In genomic region chr13:24618219-24618955, GRCh38 we compare ENCODE assay signal across 8 cellular contexts.
A peak's percentile ranks its signal among the peaks of the same experiment; 100 is the strongest.
DNase-seq lines count a peak whose midpoint lies in the region; ATAC-seq and TF ChIP-seq lines count a peak whose summit lies in the region.

No MANE protein-coding gene starts in this region.

- DNase-seq in GM19238 (ENCODE audit: insufficient read length, low spot score) = peak; percentile 40
- peak; percentile 75 for DNase-seq in activated CD4-positive, alpha-beta T cell treated with anti-CD3 and anti-CD28 coated beads for 48 hours
- DNase-seq in iris pigment epithelial cell (ENCODE audit: low read depth) = peak; percentile 9
- DNase-seq in transverse colon = peak; percentile 41
- DNase-seq in NCI-H146 (lab: John Stamatoyannopoulos, UW) = no peak
- DNase-seq in testis = no peak
- no peak for DNase-seq in NCI-H1417 (lab: John Stamatoyannopoulos, UW)

- no peak for TF ChIP-seq CTCF in transverse colon (IDR thresholded peaks at IDR 0.05)
- no peak for TF ChIP-seq CTCF in testis (IDR thresholded peaks at IDR 0.05)

- no peak for TF ChIP-seq POLR2A in transverse colon (IDR thresholded peaks at IDR 0.05)
- TF ChIP-seq POLR2A in testis (IDR thresholded peaks at IDR 0.05) = no peak

- ATAC-seq in HG03439 (IDR thresholded peaks at IDR 0.05; ENCODE audit: unreplicated experiment) = peak; percentile 51

- in situ Hi-C loops in transverse colon (cut with MboI; ENCODE audit: low pct_ligation_motif_present in 1 of 4, low pct_unique_long_range_greater_than_20kb in 1 of 4, low sequenced_read_pairs in 3 of 4) = no loop called here

- H3K27ac ChIP-seq in transverse colon (no peak overlapping the region), testis (no peak overlapping the region)

- H3K27me3 ChIP-seq in transverse colon (no peaks in the 10 kb centered on the region), testis (no peaks in the 10 kb centered on the region)

- intact Hi-C loops in transverse colon (cut with DNase I; ENCODE audit: low total_unique reads) (no loop called here), testis (cut with DNase I; ENCODE audit: low total_unique reads) (no loop called here)

- TF ChIP-seq EP300 in transverse colon (IDR thresholded peaks at IDR 0.05; ENCODE audit: low read depth) = no peak

- H3K9me3 ChIP-seq in transverse colon (no peaks in the 10 kb centered on the region), testis (no peaks in the 10 kb centered on the region)

- WGBS in transverse colon (ENCODE audit: low coverage in 1 of 2), 2 donors = 50 to 68% methylated on average over 2 to 14 of the region's 14 CpGs
- 85 to 87% methylated on average over 8 to 14 of the region's 14 CpGs for WGBS in testis, 2 donors

- H3K4me3 ChIP-seq in transverse colon = no peak overlapping the region
- H3K4me3 ChIP-seq in testis = no peak overlapping the region

- H3K4me1 ChIP-seq in transverse colon (peaks cover 0 to 7% (median 2%) of the 10 kb centered on the region in 4 donors), testis (no peaks in the 10 kb centered on the region)

- H3K36me3 ChIP-seq in transverse colon (no peaks in the 10 kb centered on the region), testis (ENCODE audit: low read depth, missing control alignments) (no peaks in the 10 kb centered on the region)

Comparison
In these comparisons a context has a peak if more than half of its experiments do, and no peak if none do; other contexts are left out.
1. DNase-seq: peak in GM19238 (single experiment), activated CD4-positive, alpha-beta T cell treated with anti-CD3 and anti-CD28 coated beads for 48 hours (single experiment), iris pigment epithelial cell (single experiment) and transverse colon (single experiment); none in NCI-H146 (single experiment), testis (single experiment) and NCI-H1417 (0 of 3).